In the genomic region with DNA sequence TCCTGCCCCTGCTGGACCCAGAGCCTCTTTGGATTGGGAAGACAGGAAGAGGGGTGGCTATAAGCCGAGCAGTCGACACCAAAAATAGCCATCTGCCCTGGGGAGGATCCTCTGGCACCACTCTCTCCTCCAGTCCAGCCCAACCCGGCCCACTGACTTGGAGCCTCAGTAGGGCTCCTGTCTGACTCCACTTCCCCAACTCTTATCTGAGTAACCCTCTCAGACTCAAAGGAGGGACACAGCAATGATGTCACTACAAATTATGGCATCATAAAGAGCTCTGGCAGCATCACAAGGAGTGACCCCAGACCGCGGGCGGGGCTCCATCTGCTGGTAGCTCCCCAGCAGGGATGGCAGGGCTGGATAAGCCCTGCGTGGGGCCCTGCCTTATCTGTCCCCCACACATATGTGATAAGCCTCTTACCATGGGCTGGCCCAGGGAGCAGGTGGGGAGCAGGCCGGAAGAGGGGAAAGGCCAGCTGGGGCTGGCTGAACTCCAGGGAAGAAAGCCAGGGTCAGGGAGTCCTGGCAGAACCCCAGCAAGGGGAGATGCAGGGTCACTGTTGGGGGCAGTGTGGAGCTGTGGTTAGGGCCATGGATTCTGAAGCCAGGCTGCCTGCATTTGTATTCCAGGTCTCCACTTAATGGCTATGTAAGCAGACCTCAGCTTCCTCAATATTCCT, we compare ENCODE assay signal across 8 cellular contexts. TPM values are rescaled to one million over a fixed set of nuclear protein-coding genes. Genes with fewer than 3 reads are reported as not detected.
DNase-seq lines count a peak whose midpoint lies in the region; ATAC-seq and TF ChIP-seq lines count a peak whose summit lies in the region.

No MANE protein-coding gene starts in this region.

- no peaks in the 10 kb centered on the region for H3K9me3 Mint-ChIP-seq in stimulated activated naive CD8-positive, alpha-beta T cell treated with anti-CD3 and anti-CD28 coated beads, Interleukin-15, amount 100 ng/mL, for 72 hours
- H3K9me3 Mint-ChIP-seq in dendritic cell treated with granulocyte-macrophage colony-stimulating factor and Interleukin-4, amounts not matched to agents 40 ng/mL and 50 ng/mL, for 4 days: no peaks in the 10 kb centered on the region

- no peak for DNase-seq in stimulated activated naive CD8-positive, alpha-beta T cell treated with anti-CD3 and anti-CD28 coated beads, Interleukin-15, amount 100 ng/mL, for 72 hours
- no peak for DNase-seq in stimulated activated naive CD8-positive, alpha-beta T cell treated with anti-CD3 and anti-CD28 coated beads, Interleukin-15, Interleukin-2, amounts not matched to agents 100 U/mL and 50 U/mL, for 24 hours
- DNase-seq in mucosa of descending colon (peak in 1 of 3 donors; percentile 52), EL (no peak), RKO (ENCODE audit: low spot score) (no peak)

- TF ChIP-seq CTCF in mucosa of descending colon (IDR thresholded peaks at IDR 0.05): no peak

- intact Hi-C loops in dendritic cell treated with granulocyte-macrophage colony-stimulating factor and Interleukin-4, amounts not matched to agents 40 ng/mL and 50 ng/mL, for 4 days (cut with micrococcal nuclease): loop anchor here (1.0 to 10.0 kb wide), 4 partner anchors 31 to 509 kb away; a partner anchor contains a TSS
- intact Hi-C loops in mucosa of descending colon (cut with DNase I, micrococcal nuclease): no loop called here

- peak; percentile 22 for ATAC-seq in stimulated activated naive CD8-positive, alpha-beta T cell treated with anti-CD3 and anti-CD28 coated beads, Interleukin-15, amount 100 ng/mL, for 72 hours
- ATAC-seq in stimulated activated naive CD8-positive, alpha-beta T cell treated with anti-CD3 and anti-CD28 coated beads, Interleukin-15, Interleukin-2, amounts not matched to agents 100 U/mL and 50 U/mL, for 24 hours: no peak
- ATAC-seq in mucosa of descending colon (peak; percentile 2), GM19452 (IDR thresholded peaks at IDR 0.05; ENCODE audit: unreplicated experiment) (no peak), HG03108 (IDR thresholded peaks at IDR 0.05; ENCODE audit: unreplicated experiment) (no peak)

- H3K4me1 ChIP-seq in mucosa of descending colon (ENCODE audit: low read depth): peaks cover 17% of the 10 kb centered on the region

- H3K9me3 ChIP-seq in mucosa of descending colon: no peaks in the 10 kb centered on the region

- no peaks in the 10 kb centered on the region for H3K27me3 Mint-ChIP-seq in stimulated activated naive CD8-positive, alpha-beta T cell treated with anti-CD3 and anti-CD28 coated beads, Interleukin-15, amount 100 ng/mL, for 72 hours
- H3K27me3 Mint-ChIP-seq in dendritic cell treated with granulocyte-macrophage colony-stimulating factor and Interleukin-4, amounts not matched to agents 40 ng/mL and 50 ng/mL, for 4 days: peaks cover 24% of the 10 kb centered on the region

- no peaks in the 10 kb centered on the region for H3K36me3 Mint-ChIP-seq in dendritic cell treated with granulocyte-macrophage colony-stimulating factor and Interleukin-4, amounts not matched to agents 40 ng/mL and 50 ng/mL, for 4 days (ENCODE audit: low read depth)

- no peak overlapping the region for H3K27ac Mint-ChIP-seq in stimulated activated naive CD8-positive, alpha-beta T cell treated with anti-CD3 and anti-CD28 coated beads, Interleukin-15, amount 100 ng/mL, for 72 hours
- H3K27ac Mint-ChIP-seq in dendritic cell treated with granulocyte-macrophage colony-stimulating factor and Interleukin-4, amounts not matched to agents 40 ng/mL and 50 ng/mL, for 4 days: peak overlapping the region; percentile 43

- no peak overlapping the region for H3K4me3 Mint-ChIP-seq in stimulated activated naive CD8-positive, alpha-beta T cell treated with anti-CD3 and anti-CD28 coated beads, Interleukin-15, amount 100 ng/mL, for 72 hours
- no peak overlapping the region for H3K4me3 Mint-ChIP-seq in dendritic cell treated with granulocyte-macrophage colony-stimulating factor and Interleukin-4, amounts not matched to agents 40 ng/mL and 50 ng/mL, for 4 days

- H3K4me1 Mint-ChIP-seq in stimulated activated naive CD8-positive, alpha-beta T cell treated with anti-CD3 and anti-CD28 coated beads, Interleukin-15, amount 100 ng/mL, for 72 hours: peaks cover 35% of the 10 kb centered on the region
- peaks cover 10% of the 10 kb centered on the region for H3K4me1 Mint-ChIP-seq in dendritic cell treated with granulocyte-macrophage colony-stimulating factor and Interleukin-4, amounts not matched to agents 40 ng/mL and 50 ng/mL, for 4 days (ENCODE audit: low read depth)

- no peak overlapping the region for H3K4me3 ChIP-seq in mucosa of descending colon

- H3K36me3 ChIP-seq in mucosa of descending colon (ENCODE audit: low read depth): no peaks in the 10 kb centered on the region

RNA-seq across cellular contexts. Expression of a gene that starts 4.6 kb away (rescaled TPM):
- total RNA-seq in mucosa of descending colon: 10 to 100 TPM; 21.1 to 52.5 (median 38.1) TPM

RNA-seq across cellular contexts. Expression of a gene that starts 44.5 kb away (rescaled TPM):
- total RNA-seq in mucosa of descending colon: 10 to 100 TPM; 13.4 to 19.6 (median 16.9) TPM

RNA-seq across cellular contexts. Expression of a gene that starts 56.9 kb away (rescaled TPM):
- 10 to 100 TPM; 20.0 to 33.6 (median 28.1) TPM for total RNA-seq in mucosa of descending colon

Comparison
In these comparisons a context has a peak if more than half of its experiments do, and no peak if none do; other contexts are left out.
1. ATAC-seq: peak in stimulated activated naive CD8-positive, alpha-beta T cell treated with anti-CD3 and anti-CD28 coated beads, Interleukin-15, amount 100 ng/mL, for 72 hours (single experiment) and mucosa of descending colon (single experiment); none in stimulated activated naive CD8-positive, alpha-beta T cell treated with anti-CD3 and anti-CD28 coated beads, Interleukin-15, Interleukin-2, amounts not matched to agents 100 U/mL and 50 U/mL, for 24 hours (single experiment), GM19452 (single experiment) and HG03108 (single experiment).